In genomic region chr1:193181526-193181925, GRCh38 we compare ENCODE assay signal across 23 cellular contexts. TPM values are rescaled to one million over a fixed set of nuclear protein-coding genes. Genes with fewer than 3 reads are reported as not detected.
A peak's percentile ranks its signal among the peaks of the same experiment; 100 is the strongest.
DNase-seq lines count a peak whose midpoint lies in the region; ATAC-seq and TF ChIP-seq lines count a peak whose summit lies in the region.
"Had no signal": no experiment of that assay in that cellular context is flagged by ENCODE, and none has a peak within 500 bp of the region (broad histone marks: within the 10 kb centered on the region; RNA-seq: fewer than 3 reads in every experiment).

No MANE protein-coding gene starts in this region.

- peaks cover 2% of the 10 kb centered on the region for H3K36me3 Mint-ChIP-seq in neural progenitor cell

- DNase-seq in right cardiac atrium (no peak), left cardiac atrium (no peak), esophagus muscularis mucosa (ENCODE audit: extremely low spot score) (no peak), neural progenitor cell (ENCODE audit: low spot score) (no peak), posterior vena cava (ENCODE audit: low spot score) (no peak), ACHN (no peak)
- DNase-seq: activated CD4-positive, alpha-beta T cell treated with anti-CD3 and anti-CD28 coated beads, Interleukin-2, amount 50 U/mL, for 48 hours; activated naive CD8-positive, alpha-beta T cell treated with anti-CD3 and anti-CD28 coated beads, Interleukin-2, amount 10 ng/mL, durations not matched to agents 7 days and 5 days; CD8-positive, alpha-beta memory T cell; central memory CD4-positive, alpha-beta T cell; DMS79; effector memory CD4-positive, alpha-beta T cell; Karpas-422; NCI-H1105; posterior cingulate gyrus; SHP77; stimulated activated naive CD4-positive, alpha-beta T cell treated with Interleukin-2 at 50 U/mL for 16 hours; upper lobe of left lung; WERI-Rb-1 had no signal

- H3K4me2 ChIP-seq in neural progenitor cell, result no peak overlapping the region

- H3K4me1 Mint-ChIP-seq in neural progenitor cell, result peaks cover 18% of the 10 kb centered on the region

- H3K4me3 Mint-ChIP-seq in neural progenitor cell, result no peak overlapping the region
- H3K4me3 Mint-ChIP-seq: activated naive CD8-positive, alpha-beta T cell treated with anti-CD3 and anti-CD28 coated beads, Interleukin-2, amount 10 ng/mL, durations not matched to agents 7 days and 5 days; T-helper 1 cell treated with Interleukin-12 subunit alpha and Interleukin-12 subunit beta and Interleukin-4 antibody, amounts not matched to agents 30 μg/mL and 1 μg/mL, for 36 hours had no signal

- H3K27me3 ChIP-seq in right cardiac atrium (ENCODE audit: control insufficient read depth, insufficient read depth) (no peaks in the 10 kb centered on the region), esophagus muscularis mucosa (no peaks in the 10 kb centered on the region), neural progenitor cell (no peaks in the 10 kb centered on the region)
- H3K27me3 ChIP-seq: upper lobe of left lung had no signal

- in situ Hi-C loops in ACHN (cut with HindIII; ENCODE audit: low pct_ligation_motif_present, low pct_unique_long_range_greater_than_20kb, low sequenced_read_pairs), result no loop called here

- TF ChIP-seq CTCF in esophagus muscularis mucosa (IDR thresholded peaks at IDR 0.05) (no peak), neural progenitor cell (IDR thresholded peaks at IDR 0.05) (no peak)

- H3K4me1 ChIP-seq in right cardiac atrium (ENCODE audit: control insufficient read depth, insufficient read depth, low read length) (no peaks in the 10 kb centered on the region), esophagus muscularis mucosa (peaks cover 10 to 69% (median 64%) of the 10 kb centered on the region in 4 donors), neural progenitor cell (peaks cover 16% of the 10 kb centered on the region)

- H3K36me3 ChIP-seq in esophagus muscularis mucosa, result no peaks in the 10 kb centered on the region
- H3K36me3 ChIP-seq in neural progenitor cell, result no peaks in the 10 kb centered on the region
- H3K36me3 ChIP-seq: WERI-Rb-1 had no signal

- intact Hi-C loops in right cardiac atrium (cut with DNase I) (loop anchor here in 2 of 4 donors (10.0 kb wide), 2 partner anchors 783 to 1113 kb away; no protein-coding TSS in a partner anchor), left cardiac atrium (cut with DNase I) (loop anchor here in 1 of 2 donors (5.0 to 10.0 kb wide), 4 partner anchors 783 to 1116 kb away; no protein-coding TSS in a partner anchor), esophagus muscularis mucosa (cut with DNase I) (loop anchor here (5.0 to 10.0 kb wide), 2 partner anchors 223 to 1116 kb away; no protein-coding TSS in a partner anchor), posterior vena cava (cut with DNase I) (no loop called here)

- H3K27ac ChIP-seq in right cardiac atrium (ENCODE audit: low read length) (peak overlapping the region; percentile 52), esophagus muscularis mucosa (replicated peaks in 1 of 4) (peak overlapping the region; percentile 3 to 18 (median 10)), neural progenitor cell (peak overlapping the region; percentile 5)
- H3K27ac ChIP-seq: upper lobe of left lung, WERI-Rb-1 had no signal

- no peak for TF ChIP-seq EP300 in esophagus muscularis mucosa (IDR thresholded peaks at IDR 0.05)

- H3K27me3 Mint-ChIP-seq in neural progenitor cell (ENCODE audit: insufficient read depth, low read depth), result no peaks in the 10 kb centered on the region
- H3K27me3 Mint-ChIP-seq: activated naive CD8-positive, alpha-beta T cell treated with anti-CD3 and anti-CD28 coated beads, Interleukin-2, amount 10 ng/mL, durations not matched to agents 7 days and 5 days; CD8-positive, alpha-beta memory T cell had no signal

- 34% methylated on average over 1 of the region's 1 CpG for WGBS in right cardiac atrium
- WGBS in esophagus muscularis mucosa, result 23% methylated on average over 1 of the region's 1 CpG

- H3K9me3 ChIP-seq in right cardiac atrium (ENCODE audit: control insufficient read depth, low read length) (no peaks in the 10 kb centered on the region), esophagus muscularis mucosa (no peaks in the 10 kb centered on the region), neural progenitor cell (ENCODE audit: low read depth) (no peaks in the 10 kb centered on the region)
- H3K9me3 ChIP-seq: upper lobe of left lung had no signal

- H3K27ac Mint-ChIP-seq in neural progenitor cell, result no peak overlapping the region
- H3K27ac Mint-ChIP-seq: activated naive CD8-positive, alpha-beta T cell treated with anti-CD3 and anti-CD28 coated beads, Interleukin-2, amount 10 ng/mL, durations not matched to agents 7 days and 5 days; T-helper 1 cell treated with Interleukin-12 subunit alpha and Interleukin-12 subunit beta and Interleukin-4 antibody, amounts not matched to agents 30 μg/mL and 1 μg/mL, for 36 hours had no signal

- peaks cover 35% of the 10 kb centered on the region for H4K20me1 ChIP-seq in neural progenitor cell (ENCODE audit: low read depth)

- H3F3A ChIP-seq in neural progenitor cell (ENCODE audit: low read depth), result no peaks in the 10 kb centered on the region

- H2AFZ ChIP-seq in neural progenitor cell (replicated peaks), result no peak overlapping the region

- H3K4me3 ChIP-seq in right cardiac atrium (ENCODE audit: low read length) (peak overlapping the region; percentile 38), esophagus muscularis mucosa (no peak overlapping the region), neural progenitor cell (no peak overlapping the region)
- H3K4me3 ChIP-seq: upper lobe of left lung had no signal

- no peak overlapping the region for H3K9ac ChIP-seq in neural progenitor cell

- no peak for TF ChIP-seq POLR2A in esophagus muscularis mucosa (IDR thresholded peaks at IDR 0.05; ENCODE audit: low read depth)

- no peak for ATAC-seq in right cardiac atrium
- ATAC-seq in left cardiac atrium, result no peak
- ATAC-seq in HG02763 (IDR thresholded peaks at IDR 0.05; ENCODE audit: unreplicated experiment), result no peak
- no peak for ATAC-seq in HG03025 (IDR thresholded peaks at IDR 0.05; ENCODE audit: low FRiP score, unreplicated experiment)

- no peaks in the 10 kb centered on the region for H3K9me3 Mint-ChIP-seq in neural progenitor cell
- H3K9me3 Mint-ChIP-seq: activated naive CD8-positive, alpha-beta T cell treated with anti-CD3 and anti-CD28 coated beads, Interleukin-2, amount 10 ng/mL, durations not matched to agents 7 days and 5 days; T-helper 1 cell treated with Interleukin-12 subunit alpha and Interleukin-12 subunit beta and Interleukin-4 antibody, amounts not matched to agents 30 μg/mL and 1 μg/mL, for 36 hours had no signal

- H3K79me2 ChIP-seq in neural progenitor cell (ENCODE audit: low read depth), result peaks cover 43% of the 10 kb centered on the region

RNA-seq across cellular contexts. Expression of gene B3GALT2, which starts 4.9 kb away (rescaled TPM):
- total RNA-seq in right cardiac atrium (10 to 100 TPM; 36.4 to 73.5 (median 57.0) TPM), left cardiac atrium (10 to 100 TPM; 26.4 to 48.6 TPM), esophagus muscularis mucosa (1 to 10 TPM in 3 of 4 donors, under 1 TPM in 1; 0.50 to 4.6 (median 1.8) TPM), neural progenitor cell (ENCODE audit: low replicate concordance) (not detected in 2 replicates), posterior vena cava (under 1 TPM; 0.76 to 0.88 TPM)
- polyA plus RNA-seq in right cardiac atrium, result 25.5 TPM
- total RNA-seq: kidney epithelial cell had no signal

RNA-seq across cellular contexts. Expression of gene CDC73, which starts 59.7 kb away (rescaled TPM):
- total RNA-seq in right cardiac atrium (10 to 100 TPM; 53.5 to 60.9 (median 55.4) TPM), left cardiac atrium (10 to 100 TPM; 40.4 to 42.8 TPM), esophagus muscularis mucosa (10 to 100 TPM; 45.4 to 66.9 (median 46.0) TPM), neural progenitor cell (ENCODE audit: low replicate concordance) (26.5 and 49.2 TPM in 2 replicates), posterior vena cava (10 to 100 TPM; 70.0 to 79.1 TPM)
- polyA plus RNA-seq in right cardiac atrium, result 12.4 TPM

Comparison
In these comparisons a context has a peak if more than half of its experiments do, and no peak if none do; other contexts are left out.
1. RNA of gene B3GALT2, which starts 4.9 kb away (total RNA-seq): 36.4 to 73.5 TPM in right cardiac atrium and 26.4 to 48.6 TPM in left cardiac atrium; 0.50 to 4.6 TPM in esophagus muscularis mucosa, 0.76 to 0.88 TPM in posterior vena cava and not detected in neural progenitor cell; every median in the first group is over 4 times any median in the second.
2. Peak in every context shown above with its lines, with median percentiles within 50 percentile points of each other: H3K27ac ChIP-seq.